Comparison of ENCODE assay signal across 33 cellular contexts in genomic region chr17:72804949-72805348, GRCh38.
"Had no signal": no experiment of that assay in that cellular context is flagged by ENCODE, and none has a peak within 500 bp of the region (broad histone marks: within the 10 kb centered on the region; RNA-seq: fewer than 3 reads in every experiment).

No MANE protein-coding gene starts in this region.

- H3K4me3 Mint-ChIP-seq: activated B cell treated with CpG ODN at 0.5 μM for 24 hours; activated CD8-positive, alpha-beta T cell treated with anti-CD3 and anti-CD28 coated beads for 36 hours; activated naive CD8-positive, alpha-beta T cell; activated T-cell treated with anti-CD3 and anti-CD28 coated beads, Interleukin-2, amount 50 U/mL, for 4 hours; activated T-helper 17 cell treated with anti-CD3 and anti-CD28 coated beads, Interleukin-2, amount 50 U/mL, for 72 hours; brain; T-helper 17 cell; T-helper 2 cell treated with Interferon-gamma antibody and Interleukin-4, amounts not matched to agents 5 μg/mL and 100 μg/mL, for 36 hours had no signal

- H3K27me3 Mint-ChIP-seq: activated B cell treated with CpG ODN at 0.5 μM for 24 hours; activated CD8-positive, alpha-beta T cell treated with anti-CD3 and anti-CD28 coated beads for 36 hours; activated naive CD8-positive, alpha-beta T cell; activated T-helper 17 cell treated with anti-CD3 and anti-CD28 coated beads, Interleukin-2, amount 50 U/mL, for 72 hours; T-helper 17 cell had no signal

- H3K4me1 ChIP-seq: adrenal gland, breast epithelium, colonic mucosa, esophagus squamous epithelium, heart left ventricle had no signal

- H3K27ac Mint-ChIP-seq: activated B cell treated with CpG ODN at 0.5 μM for 24 hours; activated CD8-positive, alpha-beta T cell treated with anti-CD3 and anti-CD28 coated beads for 36 hours; activated naive CD8-positive, alpha-beta T cell; activated T-helper 17 cell treated with anti-CD3 and anti-CD28 coated beads, Interleukin-2, amount 50 U/mL, for 72 hours; brain; T-helper 17 cell; T-helper 2 cell treated with Interferon-gamma antibody and Interleukin-4, amounts not matched to agents 5 μg/mL and 100 μg/mL, for 36 hours had no signal

- H3K27ac ChIP-seq: adrenal gland, breast epithelium, cardiac muscle cell, colonic mucosa, epithelial cell of prostate, esophagus squamous epithelium, heart left ventricle, hepatocyte, WERI-Rb-1 had no signal

- H3K27me3 ChIP-seq: adrenal gland, breast epithelium, cardiac muscle cell, colonic mucosa, esophagus squamous epithelium, heart left ventricle, hepatocyte had no signal

- H3K4me1 Mint-ChIP-seq: activated B cell treated with CpG ODN at 0.5 μM for 24 hours; activated T-helper 17 cell treated with anti-CD3 and anti-CD28 coated beads, Interleukin-2, amount 50 U/mL, for 72 hours; brain; T-helper 17 cell had no signal

- H2AFZ ChIP-seq: hepatocyte had no signal

- H3K4me2 ChIP-seq: hepatocyte had no signal

- H3K4me3 ChIP-seq: adrenal gland, breast epithelium, cardiac muscle cell, colonic mucosa, esophagus squamous epithelium, heart left ventricle, hepatocyte had no signal

- ATAC-seq: activated CD4-positive, CD25-positive, alpha-beta regulatory T cell treated with anti-CD3 and anti-CD28 coated beads, Interleukin-2, amount 50 U/mL, for 24 hours; activated CD8-positive, alpha-beta T cell treated with anti-CD3 and anti-CD28 coated beads for 36 hours; activated T-cell treated with anti-CD3 and anti-CD28 coated beads, Interleukin-2, amount 50 U/mL, for 4 hours; activated T-helper 17 cell treated with anti-CD3 and anti-CD28 coated beads, Interleukin-2, amount 50 U/mL, for 72 hours; heart left ventricle; T-helper 17 cell had no signal

- H3K9me3 ChIP-seq: adrenal gland, colonic mucosa had no signal

- H3K36me3 ChIP-seq: adrenal gland, breast epithelium, cardiac muscle cell, colonic mucosa, heart left ventricle had no signal

- DNase-seq: activated B cell treated with CpG ODN at 0.5 μM for 24 hours; activated CD4-positive, alpha-beta T cell treated with anti-CD3 and anti-CD28 coated beads for 48 hours; activated CD4-positive, alpha-beta T cell treated with anti-CD3 and anti-CD28 coated beads, Interleukin-2, amount 50 U/mL, for 1 hour; activated CD4-positive, alpha-beta T cell treated with anti-CD3 and anti-CD28 coated beads, Interleukin-2, amount 50 U/mL, for 48 hours; activated CD8-positive, alpha-beta memory T cell treated with anti-CD3 and anti-CD28 coated beads for 24 hours; activated CD8-positive, alpha-beta T cell treated with anti-CD3 and anti-CD28 coated beads for 36 hours; activated effector memory CD4-positive, alpha-beta T cell treated with Interleukin-2 at 50 U/mL for 16 hours; activated gamma-delta T cell treated with Interleukin-2 at 50 U/mL for 16 hours; activated naive CD4-positive, alpha-beta T cell treated with anti-CD3 and anti-CD28 coated beads, Interleukin-2, amount 50 U/mL, for 16 hours; activated naive CD4-positive, alpha-beta T cell treated with Interleukin-2 at 50 U/mL for 16 hours; activated T-cell treated with anti-CD3 and anti-CD28 coated beads, Interleukin-2, amount 50 U/mL, for 4 hours; adrenal gland; amygdala; aorta; central memory CD4-positive, alpha-beta T cell; cerebellar nuclear complex; colonic mucosa; effector CD8-positive, alpha-beta T cell; esophagus squamous epithelium; glutamatergic neuron; heart left ventricle; T-helper 17 cell; T1000; WERI-Rb-1 had no signal
